In the genomic region with DNA sequence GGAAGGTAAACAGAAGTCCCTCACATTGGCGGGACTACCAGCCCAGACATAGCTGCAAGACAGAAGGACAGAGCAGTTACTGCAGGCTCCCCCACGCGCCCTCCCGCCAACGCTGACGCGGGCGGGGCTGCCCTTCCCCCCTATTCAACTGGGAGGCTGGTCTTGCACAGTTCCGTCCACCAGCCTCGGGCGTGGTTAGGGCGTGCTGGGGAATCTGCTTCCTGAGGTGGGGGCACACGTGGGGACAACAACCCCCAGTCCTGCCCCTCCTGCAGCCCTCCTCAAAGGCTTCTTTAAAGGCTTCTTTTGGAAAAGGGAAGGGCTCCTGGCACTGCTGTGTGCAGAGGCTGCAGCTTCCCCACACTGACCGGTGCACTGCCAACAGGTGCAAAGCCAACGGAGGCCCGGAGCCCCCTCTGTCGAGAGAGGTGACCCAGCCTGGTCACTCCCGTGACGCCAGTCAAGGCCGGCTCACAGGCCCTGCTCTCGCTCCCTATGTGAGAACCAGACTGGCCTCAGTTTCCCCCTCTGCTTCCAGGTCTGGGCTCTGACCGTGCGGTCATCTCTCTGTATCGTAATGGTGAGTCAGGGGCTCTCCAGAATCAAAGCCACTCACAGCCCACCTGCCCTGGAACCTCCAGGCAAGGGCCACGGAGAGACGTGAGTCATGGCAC, we compare ENCODE assay signal across 22 cellular contexts.
DNase-seq lines count a peak whose midpoint lies in the region; ATAC-seq and TF ChIP-seq lines count a peak whose summit lies in the region.
"Had no signal": no experiment of that assay in that cellular context is flagged by ENCODE, and none has a peak within 500 bp of the region (broad histone marks: within the 10 kb centered on the region; RNA-seq: fewer than 3 reads in every experiment).

No MANE protein-coding gene starts in this region.

- no peak overlapping the region for H4K91ac ChIP-seq in neuronal stem cell (ENCODE audit: low read depth, low read length, poor library complexity)

- no peak overlapping the region for H2BK5ac ChIP-seq in neuronal stem cell (ENCODE audit: low read length)

- no peak overlapping the region for H3K14ac ChIP-seq in neuronal stem cell (ENCODE audit: low read length)

- no peak overlapping the region for H3K18ac ChIP-seq in neuronal stem cell (ENCODE audit: low read length)

- H2AFZ ChIP-seq in neuronal stem cell (ENCODE audit: low read length) = no peak overlapping the region
- H2AFZ ChIP-seq: GM23248 had no signal

- ATAC-seq in lung (ENCODE audit: insufficient read depth, low FRiP score) (no peak), upper lobe of right lung (no peak)
- ATAC-seq: A549 had no signal

- H2AK5ac ChIP-seq in neuronal stem cell (ENCODE audit: low read depth, low read length) = peak overlapping the region; percentile 9

- no peak for TF ChIP-seq POLR2A in NB4 (IDR thresholded peaks at IDR 0.05; ENCODE audit: extremely low read depth, insufficient read length)

- H3K4me1 ChIP-seq in lung (ENCODE audit: control insufficient read depth in 2 of 2, insufficient read depth in 2 of 2, low read length in 2 of 2) = no peaks in the 10 kb centered on the region
- peaks cover 0 to 13% of the 10 kb centered on the region in 2 donors for H3K4me1 ChIP-seq in neuronal stem cell (ENCODE audit: control insufficient read depth in 2 of 2, insufficient read depth in 1 of 2, low read depth in 1 of 2, low read length in 2 of 2)
- no peaks in the 10 kb centered on the region for H3K4me1 ChIP-seq in upper lobe of right lung
- H3K4me1 ChIP-seq: A549; BE2C; BLaER1 treated with 17β-estradiol and CSF1 and Interleukin-3, amounts not matched to agents 10 nM and 100 nM had no signal

- H3K27ac ChIP-seq in lung (ENCODE audit: low read depth in 1 of 2, low read length in 1 of 2) (no peak overlapping the region), neuronal stem cell (replicated peaks; ENCODE audit: low read length) (no peak overlapping the region), upper lobe of right lung (no peak overlapping the region)
- H3K27ac ChIP-seq: A549; BLaER1 treated with 17β-estradiol and CSF1 and Interleukin-3, amounts not matched to agents 10 nM and 100 nM; GM23248 had no signal

- no peak overlapping the region for H2BK12ac ChIP-seq in neuronal stem cell (ENCODE audit: low read length)

- no peak overlapping the region for H3K4me2 ChIP-seq in neuronal stem cell (ENCODE audit: insufficient read depth, low read length, poor library complexity, severe bottlenecking)
- H3K4me2 ChIP-seq: A549; BLaER1 treated with 17β-estradiol and CSF1 and Interleukin-3, amounts not matched to agents 10 nM and 100 nM had no signal

- H3K23ac ChIP-seq in neuronal stem cell (ENCODE audit: low read depth, low read length, poor library complexity) = no peak overlapping the region

- H3K9ac ChIP-seq in neuronal stem cell (ENCODE audit: low read depth, low read length, poor library complexity) = no peak overlapping the region
- H3K9ac ChIP-seq: BLaER1 treated with 17β-estradiol and CSF1 and Interleukin-3, amounts not matched to agents 10 nM and 100 nM; GM23248 had no signal

- DNase-seq in NB4 (ENCODE audit: low read depth) (peak; percentile 27), lung (ENCODE audit: low spot score) (no peak), neuronal stem cell (ENCODE audit: low spot score) (no peak), upper lobe of right lung (peak; percentile 51), NCI-H69 (lab: John Stamatoyannopoulos, UW) (no peak), GM19238 (ENCODE audit: insufficient read length, low spot score) (no peak)
- no peak for DNase-seq in activated T-cell treated with anti-CD3 and anti-CD28 coated beads, Interleukin-2, amount 50 U/mL, for 1 hour
- DNase-seq: 8988T; ACHN; AML-193; BE2C; CD4-positive, alpha-beta T cell; CD8-positive, alpha-beta memory T cell; DMS 273 treated with DMSO at 0.1 percent for 48 hours; DMS79; EL; GF-D8; GM23248; H7; HCEC 1CT had no signal

- H3K36me3 ChIP-seq in lung (ENCODE audit: control insufficient read depth in 2 of 2, insufficient read depth in 2 of 2, low read length in 2 of 2) (no peaks in the 10 kb centered on the region), neuronal stem cell (replicated peaks in 1 of 2; ENCODE audit: control insufficient read depth in 2 of 2, insufficient read depth in 2 of 2, low read length in 2 of 2) (no peaks in the 10 kb centered on the region), upper lobe of right lung (no peaks in the 10 kb centered on the region)
- H3K36me3 ChIP-seq: BLaER1 treated with 17β-estradiol and CSF1 and Interleukin-3, amounts not matched to agents 10 nM and 100 nM had no signal

- H2BK120ac ChIP-seq in neuronal stem cell (ENCODE audit: low read depth, low read length) = no peak overlapping the region

- no peak for TF ChIP-seq CTCF in NB4 (IDR thresholded peaks at IDR 0.05; ENCODE audit: low read depth, low read length)
- TF ChIP-seq CTCF in lung (IDR thresholded peaks at IDR 0.05; ENCODE audit: control extremely low read depth, extremely low read depth) = no peak
- no peak for TF ChIP-seq CTCF in upper lobe of right lung (IDR thresholded peaks at IDR 0.05)

- no peaks in the 10 kb centered on the region for H3K79me1 ChIP-seq in neuronal stem cell (ENCODE audit: low read depth, low read length)

- H3K4ac ChIP-seq in neuronal stem cell (ENCODE audit: low read length) = no peak overlapping the region

- H3K9me3 ChIP-seq in lung (ENCODE audit: control insufficient read depth in 2 of 2, insufficient read depth in 1 of 2, low read length in 1 of 2) (peaks cover 0 to 4% of the 10 kb centered on the region in 2 donors), neuronal stem cell (replicated peaks in 1 of 2; ENCODE audit: control insufficient read depth in 2 of 2, insufficient read depth in 1 of 2, low read depth in 1 of 2, low read length in 2 of 2) (no peaks in the 10 kb centered on the region), upper lobe of right lung (no peaks in the 10 kb centered on the region)
- H3K9me3 ChIP-seq: A549; BE2C; BLaER1 treated with 17β-estradiol and CSF1 and Interleukin-3, amounts not matched to agents 10 nM and 100 nM had no signal

- no peak overlapping the region for H4K8ac ChIP-seq in neuronal stem cell (ENCODE audit: low read depth, low read length)

- H3K27me3 ChIP-seq in lung (ENCODE audit: control insufficient read depth, insufficient read depth) (no peaks in the 10 kb centered on the region), neuronal stem cell (ENCODE audit: control insufficient read depth in 3 of 3, insufficient read depth in 3 of 3, low read depth in 1 of 3, low read length in 3 of 3) (no peaks in the 10 kb centered on the region), upper lobe of right lung (no peaks in the 10 kb centered on the region)
- H3K27me3 ChIP-seq: BE2C; BLaER1 treated with 17β-estradiol and CSF1 and Interleukin-3, amounts not matched to agents 10 nM and 100 nM had no signal

- 86 to 92% methylated on average over 26 of the region's 26 CpGs for WGBS in lung, 2 donors
- no CpG with 5 or more reads among the region's 26 CpGs for WGBS in neuronal stem cell (ENCODE audit: extremely low coverage in 2 of 2, insufficient read length in 2 of 2, insufficient replicate concordance in 1 of 2), 2 donors

- H3K4me3 ChIP-seq in NB4 (ENCODE audit: low read depth, low read length) (no peak overlapping the region), lung (peak overlapping the region; percentile 5), neuronal stem cell (ENCODE audit: low read length in 2 of 2) (no peak overlapping the region), upper lobe of right lung (no peak overlapping the region)
- H3K4me3 ChIP-seq: A549; BLaER1 treated with 17β-estradiol and CSF1 and Interleukin-3, amounts not matched to agents 10 nM and 100 nM; GM23248 had no signal

- no peak overlapping the region for H2BK15ac ChIP-seq in neuronal stem cell (ENCODE audit: low read length)

- intact Hi-C loops in upper lobe of right lung (cut with DNase I) = no loop called here

Comparison
In these comparisons a context has a peak if more than half of its experiments do, and no peak if none do; other contexts are left out.
1. DNase-seq: peak in NB4 (single experiment) and upper lobe of right lung (single experiment); none in lung (single experiment), neuronal stem cell (single experiment), NCI-H69 (single experiment), activated T-cell treated with anti-CD3 and anti-CD28 coated beads, Interleukin-2, amount 50 U/mL, for 1 hour (single experiment) and GM19238 (single experiment).